11 cellular contexts compared by ENCODE assay signal in genomic region chr20:54648421-54649142, GRCh38.
"Had no signal": no experiment of that assay in that cellular context is flagged by ENCODE, and none has a peak within 500 bp of the region (broad histone marks: within the 10 kb centered on the region; RNA-seq: fewer than 3 reads in every experiment).

No MANE protein-coding gene starts in this region.

- H3K4me3 ChIP-seq: ascending aorta, MG63, Peyer's patch had no signal

- ATAC-seq: activated CD8-positive, alpha-beta T cell treated with anti-CD3 and anti-CD28 coated beads for 36 hours had no signal

- H3K27ac ChIP-seq: ascending aorta, KMS-11, Peyer's patch had no signal

- H3K36me3 Mint-ChIP-seq: activated naive CD4-positive, alpha-beta T cell treated with anti-CD3 and anti-CD28 coated beads, Interleukin-2, amount 50 U/mL, for 24 hours; activated naive CD8-positive, alpha-beta T cell treated with anti-CD3 and anti-CD28 coated beads, Interleukin-2, amount 10 ng/mL, durations not matched to agents 7 days and 5 days had no signal

- FAIRE-seq: bronchial epithelial cell had no signal

- DNase-seq: activated gamma-delta T cell had no signal

- H3K9ac ChIP-seq: KMS-11 had no signal

- H3K4me1 Mint-ChIP-seq: activated naive CD4-positive, alpha-beta T cell treated with anti-CD3 and anti-CD28 coated beads, Interleukin-2, amount 50 U/mL, for 24 hours; activated naive CD8-positive, alpha-beta T cell treated with anti-CD3 and anti-CD28 coated beads, Interleukin-2, amount 10 ng/mL, durations not matched to agents 7 days and 5 days had no signal

- H3K27me3 Mint-ChIP-seq: activated CD4-positive, alpha-beta T cell treated with anti-CD3 and anti-CD28 coated beads, Interleukin-2, amount 10 ng/mL, durations not matched to agents 24 days and 14 days had no signal

- H3K4me1 ChIP-seq: ascending aorta, Peyer's patch had no signal

- H3K4me2 ChIP-seq: KMS-11 had no signal

- H3K27me3 ChIP-seq: ascending aorta, MG63, Peyer's patch had no signal

- H3K9me3 ChIP-seq: ascending aorta, MG63, Peyer's patch had no signal

- H3K9me3 Mint-ChIP-seq: activated CD4-positive, alpha-beta T cell treated with anti-CD3 and anti-CD28 coated beads, Interleukin-2, amount 10 ng/mL, durations not matched to agents 24 days and 14 days; activated CD8-positive, alpha-beta T cell treated with anti-CD3 and anti-CD28 coated beads for 36 hours; activated naive CD4-positive, alpha-beta T cell treated with anti-CD3 and anti-CD28 coated beads, Interleukin-2, amount 50 U/mL, for 24 hours; activated naive CD8-positive, alpha-beta T cell treated with anti-CD3 and anti-CD28 coated beads, Interleukin-2, amount 10 ng/mL, durations not matched to agents 7 days and 5 days; activated T-helper 2 cell treated with anti-CD3 and anti-CD28 coated beads, Interferon-gamma antibody, Interleukin-2, Interleukin-4, amounts not matched to agents 10 μg/mL and 5 μg/mL and 100 μg/mL, durations not matched to agents 14 hours and 24 hours and 36 hours had no signal

- H3K36me3 ChIP-seq: ascending aorta, MG63, Peyer's patch had no signal

- H3K4me3 Mint-ChIP-seq: activated CD4-positive, alpha-beta T cell treated with anti-CD3 and anti-CD28 coated beads, Interleukin-2, amount 10 ng/mL, durations not matched to agents 24 days and 14 days; activated CD8-positive, alpha-beta T cell treated with anti-CD3 and anti-CD28 coated beads for 36 hours; activated naive CD4-positive, alpha-beta T cell treated with anti-CD3 and anti-CD28 coated beads, Interleukin-2, amount 50 U/mL, for 24 hours; activated naive CD8-positive, alpha-beta T cell treated with anti-CD3 and anti-CD28 coated beads, Interleukin-2, amount 10 ng/mL, durations not matched to agents 7 days and 5 days had no signal

- H3K27ac Mint-ChIP-seq: activated CD4-positive, alpha-beta T cell treated with anti-CD3 and anti-CD28 coated beads, Interleukin-2, amount 10 ng/mL, durations not matched to agents 24 days and 14 days; activated CD8-positive, alpha-beta T cell treated with anti-CD3 and anti-CD28 coated beads for 36 hours; activated naive CD4-positive, alpha-beta T cell treated with anti-CD3 and anti-CD28 coated beads, Interleukin-2, amount 50 U/mL, for 24 hours; activated naive CD8-positive, alpha-beta T cell treated with anti-CD3 and anti-CD28 coated beads, Interleukin-2, amount 10 ng/mL, durations not matched to agents 7 days and 5 days; activated T-helper 2 cell treated with anti-CD3 and anti-CD28 coated beads, Interferon-gamma antibody, Interleukin-2, Interleukin-4, amounts not matched to agents 10 μg/mL and 5 μg/mL and 100 μg/mL, durations not matched to agents 14 hours and 24 hours and 36 hours had no signal
